ENCODE assay signal across 16 cellular contexts in genomic region chr9:87431831-87432230, GRCh38.
A peak's percentile ranks its signal among the peaks of the same experiment; 100 is the strongest.
DNase-seq lines count a peak whose midpoint lies in the region; ATAC-seq and TF ChIP-seq lines count a peak whose summit lies in the region.
"Had no signal": no experiment of that assay in that cellular context is flagged by ENCODE, and none has a peak within 500 bp of the region (broad histone marks: within the 10 kb centered on the region; RNA-seq: fewer than 3 reads in every experiment).

No MANE protein-coding gene starts in this region.

- peaks cover 6% of the 10 kb centered on the region for H3K9me3 Mint-ChIP-seq in nephron progenitor cell
- H3K9me3 Mint-ChIP-seq in activated T-cell treated with anti-CD3 and anti-CD28 coated beads, Interleukin-2, amount 50 U/mL, for 24 hours, result no peaks in the 10 kb centered on the region

- TF ChIP-seq CTCF in WERI-Rb-1 (IDR thresholded peaks at IDR 0.05; ENCODE audit: low read depth, low read length), result no peak
- no peak for TF ChIP-seq CTCF in nephron progenitor cell (IDR thresholded peaks at IDR 0.05)
- TF ChIP-seq CTCF in transverse colon (IDR thresholded peaks at IDR 0.05), result no peak

- H3K4me3 ChIP-seq in WERI-Rb-1 (ENCODE audit: low read depth, low read length) (no peak overlapping the region), transverse colon (no peak overlapping the region)
- H3K4me3 ChIP-seq: A549; BLaER1 treated with 17β-estradiol and CSF1 and Interleukin-3, amounts not matched to agents 10 nM and 100 nM; GM12878; GM23248 had no signal

- DNase-seq in WERI-Rb-1 (peak; percentile 21), fibroblast of gingiva (ENCODE audit: low read depth) (peak; percentile 53), nephron progenitor cell (no peak), transverse colon (no peak)
- no peak for DNase-seq in activated T-cell treated with anti-CD3 and anti-CD28 coated beads, Interleukin-2, amount 50 U/mL, for 24 hours
- DNase-seq: Calu3; CD4-positive, CD25-positive, alpha-beta regulatory T cell; DMS 273 treated with DMSO at 0.1 percent for 48 hours; DMS79; GM23248 had no signal

- H3K27me3 ChIP-seq in WERI-Rb-1 (ENCODE audit: insufficient read depth, low read depth, severe bottlenecking) (no peaks in the 10 kb centered on the region), transverse colon (no peaks in the 10 kb centered on the region)
- H3K27me3 ChIP-seq: BLaER1 treated with 17β-estradiol and CSF1 and Interleukin-3, amounts not matched to agents 10 nM and 100 nM had no signal

- no peaks in the 10 kb centered on the region for H3K36me3 Mint-ChIP-seq in nephron progenitor cell (ENCODE audit: low read depth)
- H3K36me3 Mint-ChIP-seq in activated T-cell treated with anti-CD3 and anti-CD28 coated beads, Interleukin-2, amount 50 U/mL, for 24 hours (ENCODE audit: low read depth), result no peaks in the 10 kb centered on the region
- H3K36me3 Mint-ChIP-seq: CD4-positive, CD25-positive, alpha-beta regulatory T cell had no signal

- no peak for ATAC-seq in GM19395 (IDR thresholded peaks at IDR 0.05; ENCODE audit: unreplicated experiment)
- ATAC-seq: A549, GM12878, HCT116 had no signal

- intact Hi-C loops in transverse colon (cut with DNase I; ENCODE audit: low total_unique reads), result no loop called here

- H3K9me3 ChIP-seq in WERI-Rb-1 (ENCODE audit: severe bottlenecking), result no peaks in the 10 kb centered on the region
- H3K9me3 ChIP-seq in transverse colon, result no peaks in the 10 kb centered on the region
- H3K9me3 ChIP-seq: A549 had no signal

- no peaks in the 10 kb centered on the region for H3K27me3 Mint-ChIP-seq in nephron progenitor cell (ENCODE audit: low read depth, poor library complexity)
- no peaks in the 10 kb centered on the region for H3K27me3 Mint-ChIP-seq in activated T-cell treated with anti-CD3 and anti-CD28 coated beads, Interleukin-2, amount 50 U/mL, for 24 hours
- H3K27me3 Mint-ChIP-seq: CD4-positive, CD25-positive, alpha-beta regulatory T cell; IgD-negative memory B cell had no signal

- no peaks in the 10 kb centered on the region for H3K4me1 ChIP-seq in transverse colon
- H3K4me1 ChIP-seq: A549 had no signal

- peak overlapping the region; percentile 37 for H3K27ac Mint-ChIP-seq in nephron progenitor cell
- no peak overlapping the region for H3K27ac Mint-ChIP-seq in activated T-cell treated with anti-CD3 and anti-CD28 coated beads, Interleukin-2, amount 50 U/mL, for 24 hours
- H3K27ac Mint-ChIP-seq: CD4-positive, CD25-positive, alpha-beta regulatory T cell; IgD-negative memory B cell had no signal

- TF ChIP-seq POLR2A in transverse colon (IDR thresholded peaks at IDR 0.05), result no peak

- H3K4me1 Mint-ChIP-seq in nephron progenitor cell, result peaks cover 24% of the 10 kb centered on the region
- H3K4me1 Mint-ChIP-seq in activated T-cell treated with anti-CD3 and anti-CD28 coated beads, Interleukin-2, amount 50 U/mL, for 24 hours (ENCODE audit: low read depth), result no peaks in the 10 kb centered on the region
- H3K4me1 Mint-ChIP-seq: CD4-positive, CD25-positive, alpha-beta regulatory T cell; IgD-negative memory B cell had no signal

- no peak overlapping the region for H3K4me3 Mint-ChIP-seq in nephron progenitor cell
- H3K4me3 Mint-ChIP-seq in activated T-cell treated with anti-CD3 and anti-CD28 coated beads, Interleukin-2, amount 50 U/mL, for 24 hours, result no peak overlapping the region
- H3K4me3 Mint-ChIP-seq: CD4-positive, CD25-positive, alpha-beta regulatory T cell; IgD-negative memory B cell had no signal

- H3K27ac ChIP-seq in WERI-Rb-1 (no peak overlapping the region), transverse colon (no peak overlapping the region)
- H3K27ac ChIP-seq: A549; BLaER1 treated with 17β-estradiol and CSF1 and Interleukin-3, amounts not matched to agents 10 nM and 100 nM; GM23248 had no signal

- in situ Hi-C loops in transverse colon (cut with MboI; ENCODE audit: low pct_ligation_motif_present in 1 of 4, low pct_unique_long_range_greater_than_20kb in 1 of 4, low sequenced_read_pairs in 3 of 4), result no loop called here

- no peak for TF ChIP-seq EP300 in transverse colon (IDR thresholded peaks at IDR 0.05; ENCODE audit: low read depth)

- H3K36me3 ChIP-seq in WERI-Rb-1 (no peaks in the 10 kb centered on the region), transverse colon (no peaks in the 10 kb centered on the region)
- H3K36me3 ChIP-seq: BLaER1 treated with 17β-estradiol and CSF1 and Interleukin-3, amounts not matched to agents 10 nM and 100 nM had no signal

- WGBS in transverse colon (ENCODE audit: low coverage in 1 of 2), 2 donors, result 84% methylated on average over 3 of the region's 3 CpGs; no CpG with 5 or more reads in 1 of the 2 donors

Comparison
In these comparisons a context has a peak if more than half of its experiments do, and no peak if none do; other contexts are left out.
1. DNase-seq: peak in WERI-Rb-1 (single experiment) and fibroblast of gingiva (single experiment); none in nephron progenitor cell (single experiment), activated T-cell treated with anti-CD3 and anti-CD28 coated beads, Interleukin-2, amount 50 U/mL, for 24 hours (single experiment) and transverse colon (single experiment).